13 cellular contexts compared by ENCODE assay signal in genomic region chr11:61364012-61364396, GRCh38. TPM values are rescaled to one million over a fixed set of nuclear protein-coding genes. Genes with fewer than 3 reads are reported as not detected.
DNase-seq lines count a peak whose midpoint lies in the region; ATAC-seq and TF ChIP-seq lines count a peak whose summit lies in the region.
"Had no signal": no experiment of that assay in that cellular context is flagged by ENCODE, and none has a peak within 500 bp of the region (broad histone marks: within the 10 kb centered on the region; RNA-seq: fewer than 3 reads in every experiment).

No MANE protein-coding gene starts in this region.

- H3K9me3 Mint-ChIP-seq in CD8-positive, alpha-beta T cell = no peaks in the 10 kb centered on the region
- no peaks in the 10 kb centered on the region for H3K9me3 Mint-ChIP-seq in activated T-helper 17 cell treated with anti-CD3 and anti-CD28 coated beads, Interleukin-2, amount 50 U/mL, for 72 hours
- H3K9me3 Mint-ChIP-seq in naive thymus-derived CD4-positive, alpha-beta T cell = no peaks in the 10 kb centered on the region

- no peak overlapping the region for H3K4me3 ChIP-seq in CD8-positive, alpha-beta T cell (ENCODE audit: low read depth, low read length)
- peak overlapping the region in 1 of 2 experiments; percentile 89; a peak in 1 of 4 replicates for H3K4me3 ChIP-seq in HCT116 (replicated peaks in 1 of 2; ENCODE audit: low read depth in 1 of 2, low read length in 2 of 2)
- H3K4me3 ChIP-seq in naive thymus-derived CD4-positive, alpha-beta T cell (ENCODE audit: low read length) = no peak overlapping the region
- H3K4me3 ChIP-seq: SJCRH30 had no signal

- H3K36me3 Mint-ChIP-seq in CD8-positive, alpha-beta T cell = peaks cover 59% of the 10 kb centered on the region
- H3K36me3 Mint-ChIP-seq in activated T-helper 17 cell treated with anti-CD3 and anti-CD28 coated beads, Interleukin-2, amount 50 U/mL, for 72 hours (ENCODE audit: low read depth) = peaks cover 67% of the 10 kb centered on the region
- peaks cover 0 to 18% (median 7%) of the 10 kb centered on the region in 5 donors for H3K36me3 Mint-ChIP-seq in naive thymus-derived CD4-positive, alpha-beta T cell

- H3K36me3 ChIP-seq in CD8-positive, alpha-beta T cell (ENCODE audit: insufficient read depth, low read length) = peaks cover 25% of the 10 kb centered on the region
- H3K36me3 ChIP-seq in HCT116 (ENCODE audit: control insufficient read depth in 1 of 2, insufficient read depth in 2 of 2, low read length in 2 of 2) = peaks cover 25 to 42% of the 10 kb centered on the region in 2 experiments
- peaks cover 10 to 53% (median 18%) of the 10 kb centered on the region in 3 experiments for H3K36me3 ChIP-seq in naive thymus-derived CD4-positive, alpha-beta T cell (ENCODE audit: control insufficient read depth in 2 of 3, insufficient read depth in 3 of 3, low read length in 3 of 3)

- H3K79me2 ChIP-seq in HCT116 (ENCODE audit: insufficient read depth, low read length) = peaks cover 35% of the 10 kb centered on the region

- H3K27ac ChIP-seq in CD8-positive, alpha-beta T cell (ENCODE audit: low read depth, low read length) = no peak overlapping the region
- no peak overlapping the region for H3K27ac ChIP-seq in HCT116 (ENCODE audit: low read depth, low read length)
- H3K27ac ChIP-seq in naive thymus-derived CD4-positive, alpha-beta T cell (ENCODE audit: low read depth, low read length) = peak overlapping the region; percentile 39
- H3K27ac ChIP-seq: SJCRH30 had no signal

- POLR2A ChIA-PET in CD8-positive, alpha-beta T cell (lab: Charles Lee) = interaction anchor here (1.6 to 4.0 kb wide), 2 partner anchors 21 to 29 kb away, joined by 7 to 37 read pairs; partner anchors contain the start of genes DDB1 and TKFC
- POLR2A ChIA-PET in HCT116 (lab: Charles Lee) = interaction anchor here (0.6 to 5.0 kb wide), 2 partner anchors 27 to 28 kb away, joined by 3 to 45 read pairs; no protein-coding TSS in a partner anchor
- POLR2A ChIA-PET in naive thymus-derived CD4-positive, alpha-beta T cell (lab: Charles Lee) = interaction anchor here (1.0 to 4.9 kb wide), 4 partner anchors 22 to 68 kb away, joined by 3 to 82 read pairs (median 21); partner anchors contain the start of genes DDB1, TKFC and TMEM216

- no peaks in the 10 kb centered on the region for H3K27me3 Mint-ChIP-seq in CD8-positive, alpha-beta T cell (ENCODE audit: low read depth)
- no peaks in the 10 kb centered on the region for H3K27me3 Mint-ChIP-seq in activated T-helper 17 cell treated with anti-CD3 and anti-CD28 coated beads, Interleukin-2, amount 50 U/mL, for 72 hours
- no peaks in the 10 kb centered on the region for H3K27me3 Mint-ChIP-seq in naive thymus-derived CD4-positive, alpha-beta T cell

- peak overlapping the region; percentile 94; the same call in 1 of the 2 replicates for H3K4me2 ChIP-seq in HCT116 (ENCODE audit: low read length)

- H3K9me3 ChIP-seq in CD8-positive, alpha-beta T cell (ENCODE audit: low read length) = no peaks in the 10 kb centered on the region
- H3K9me3 ChIP-seq in HCT116 (ENCODE audit: control insufficient read depth in 1 of 2, insufficient read depth in 1 of 2, low read depth in 1 of 2, low read length in 2 of 2) = no peaks in the 10 kb centered on the region
- no peaks in the 10 kb centered on the region for H3K9me3 ChIP-seq in naive thymus-derived CD4-positive, alpha-beta T cell (ENCODE audit: control insufficient read depth in 2 of 3, low read length in 3 of 3)
- H3K9me3 ChIP-seq: SJCRH30 had no signal

- H2AFZ ChIP-seq in HCT116 (ENCODE audit: low read depth, low read length, poor library complexity, severe bottlenecking) = no peak overlapping the region

- RAD21 ChIA-PET in HCT116 (lab: Charles Lee; ENCODE audit: low non-redundant PET in 1 of 2, low total read pairs in 2 of 2, uncharacterized antibody in 2 of 2, unreplicated experiment in 2 of 2) = no interaction called here

- TF ChIP-seq CTCF in CD8-positive, alpha-beta T cell (IDR thresholded peaks at IDR 0.05) = no peak
- TF ChIP-seq CTCF in HCT116 (IDR thresholded peaks at IDR 0.05 in 2 of 3, conservative IDR thresholded peaks at IDR 0.05 in 1 of 3; ENCODE audit: borderline replicate concordance in 1 of 3, insufficient read depth in 1 of 3, low read depth in 2 of 3, low read length in 2 of 3) = no peak

- no peak for TF ChIP-seq RAD21 in HCT116 (IDR thresholded peaks at IDR 0.05; ENCODE audit: low read depth)

- TF ChIP-seq POLR2A in HCT116 (IDR thresholded peaks at IDR 0.05; ENCODE audit: borderline replicate concordance, extremely low read depth, insufficient read depth, insufficient read length) = no peak

- peaks cover 20% of the 10 kb centered on the region for H3K4me1 ChIP-seq in CD8-positive, alpha-beta T cell (ENCODE audit: insufficient read depth, low read length)
- peaks cover 0 to 22% of the 10 kb centered on the region in 2 experiments; a peak in 2 of 4 replicates for H3K4me1 ChIP-seq in HCT116 (ENCODE audit: control insufficient read depth in 1 of 2, insufficient read depth in 2 of 2, low read length in 2 of 2)
- peaks cover 14 to 19% of the 10 kb centered on the region in 2 donors for H3K4me1 ChIP-seq in naive thymus-derived CD4-positive, alpha-beta T cell (ENCODE audit: control insufficient read depth in 2 of 2, insufficient read depth in 2 of 2, low read length in 2 of 2)

- peak overlapping the region; percentile 73 for H3K27ac Mint-ChIP-seq in CD8-positive, alpha-beta T cell
- H3K27ac Mint-ChIP-seq in activated T-helper 17 cell treated with anti-CD3 and anti-CD28 coated beads, Interleukin-2, amount 50 U/mL, for 72 hours = peak overlapping the region; percentile 98
- peak overlapping the region in 6 of 9 donors; percentile 16 to 100 (median 87) for H3K27ac Mint-ChIP-seq in naive thymus-derived CD4-positive, alpha-beta T cell

- H3K9me2 ChIP-seq in HCT116 (ENCODE audit: insufficient read depth) = no peaks in the 10 kb centered on the region

- DNase-seq in CD8-positive, alpha-beta T cell = no peak
- DNase-seq in HCT116 (ENCODE audit: low read depth, low spot score) = no peak
- DNase-seq in naive thymus-derived CD4-positive, alpha-beta T cell = no peak
- DNase-seq in COLO668 (lab: John Stamatoyannopoulos, UW; ENCODE audit: unreplicated experiment) = no peak
- no peak for DNase-seq in activated CD4-positive, CD25-positive, alpha-beta regulatory T cell treated with anti-CD3 and anti-CD28 coated beads, Interleukin-2, amount 50 U/mL, for 72 hours
- DNase-seq: effector memory CD4-positive, alpha-beta T cell; foreskin fibroblast; NCI-H2081 treated with DMSO at 0.1 percent for 48 hours; NCI-H82; SJCRH30 had no signal

- BruUV-seq in HCT116 (replicated peaks; lab: Mats Ljungman, UMichigan) = no TSS peak

- H4K20me1 ChIP-seq in HCT116 (ENCODE audit: insufficient read depth) = 0 out of 2 replicates have a peak, but pooled peaks cover 5% of the 10 kb centered on the region

- CTCF ChIA-PET in CD8-positive, alpha-beta T cell (lab: Charles Lee) = interaction anchor here (1.1 to 9.6 kb wide), 4 partner anchors 16 to 28 kb away, joined by 3 to 106 read pairs (median 16); partner anchors contain the start of genes DDB1 and TKFC
- CTCF ChIA-PET in HCT116 (lab: Charles Lee) = interaction anchor here (2.9 kb wide), 1 partner anchor 28 kb away, joined by 17 read pairs; no protein-coding TSS in a partner anchor
- CTCF ChIA-PET in naive thymus-derived CD4-positive, alpha-beta T cell (lab: Charles Lee) = interaction anchor here (0.7 to 4.6 kb wide), 2 partner anchors 29 to 114 kb away, joined by 3 to 44 read pairs; partner anchors contain the start of genes DDB1 and TKFC

- intact Hi-C loops in CD8-positive, alpha-beta T cell (cut with DNase I, micrococcal nuclease) = loop anchor here (10.0 kb wide), 1 partner anchor 449 kb away; the partner anchor contains the start of gene TMEM109 (in 2 of the 2)
- intact Hi-C loops in HCT116 (cut with micrococcal nuclease) = no loop called here
- intact Hi-C loops in naive thymus-derived CD4-positive, alpha-beta T cell (cut with micrococcal nuclease) = loop anchor here in 1 of 2 donors (5.0 to 10.0 kb wide), 3 partner anchors 449 to 1747 kb away; partner anchors contain the start of genes CCDC86, OSBP and TMEM109

- H3K4me1 Mint-ChIP-seq in CD8-positive, alpha-beta T cell (ENCODE audit: low read depth) = peaks cover 34% of the 10 kb centered on the region
- peaks cover 14% of the 10 kb centered on the region for H3K4me1 Mint-ChIP-seq in activated T-helper 17 cell treated with anti-CD3 and anti-CD28 coated beads, Interleukin-2, amount 50 U/mL, for 72 hours
- peaks cover 24 to 44% (median 36%) of the 10 kb centered on the region in 7 donors for H3K4me1 Mint-ChIP-seq in naive thymus-derived CD4-positive, alpha-beta T cell

- H3K4me3 Mint-ChIP-seq in CD8-positive, alpha-beta T cell = peak overlapping the region; percentile 56
- peak overlapping the region; percentile 98 for H3K4me3 Mint-ChIP-seq in activated T-helper 17 cell treated with anti-CD3 and anti-CD28 coated beads, Interleukin-2, amount 50 U/mL, for 72 hours
- H3K4me3 Mint-ChIP-seq in naive thymus-derived CD4-positive, alpha-beta T cell = peak overlapping the region in 8 of 10 donors; percentile 94 to 99 (median 98)

- ATAC-seq in CD8-positive, alpha-beta T cell = no peak
- no peak for ATAC-seq in HCT116
- no peak for ATAC-seq in activated T-helper 17 cell treated with anti-CD3 and anti-CD28 coated beads, Interleukin-2, amount 50 U/mL, for 72 hours (replicated peaks)
- ATAC-seq in naive thymus-derived CD4-positive, alpha-beta T cell = no peak
- ATAC-seq in HG03196 (IDR thresholded peaks at IDR 0.05; ENCODE audit: unreplicated experiment) = no peak
- no peak for ATAC-seq in HG03159 (IDR thresholded peaks at IDR 0.05; ENCODE audit: unreplicated experiment)

- H3K27me3 ChIP-seq in CD8-positive, alpha-beta T cell (ENCODE audit: insufficient read depth, low read length) = no peaks in the 10 kb centered on the region
- no peaks in the 10 kb centered on the region for H3K27me3 ChIP-seq in HCT116 (ENCODE audit: insufficient read depth, low read length)
- no peaks in the 10 kb centered on the region for H3K27me3 ChIP-seq in naive thymus-derived CD4-positive, alpha-beta T cell (ENCODE audit: control insufficient read depth in 2 of 2, insufficient read depth in 2 of 2, low read length in 2 of 2)
- H3K27me3 ChIP-seq: SJCRH30 had no signal

- no peak overlapping the region for H3K9ac ChIP-seq in HCT116 (ENCODE audit: low read length)

RNA-seq across cellular contexts. Expression of gene TMEM138, which starts 1.8 kb away (rescaled TPM):
- 10 to 100 TPM; 60.7 to 62.5 TPM for total RNA-seq in CD8-positive, alpha-beta T cell
- total RNA-seq in HCT116 (2021; ENCODE audit: unreplicated experiment) = 45.0 TPM
- 25.5 and 37.8 TPM in 2 replicates for polyA plus RNA-seq in HCT116 (2012)
- 10 to 100 TPM; 30.6 to 47.9 TPM for total RNA-seq in activated T-helper 17 cell treated with anti-CD3 and anti-CD28 coated beads, Interleukin-2, amount 50 U/mL, for 72 hours
- total RNA-seq in naive thymus-derived CD4-positive, alpha-beta T cell = 10 to 100 TPM; 54.6 to 65.1 (median 59.9) TPM
- polyA plus RNA-seq in naive thymus-derived CD4-positive, alpha-beta T cell = 10 to 100 TPM; 42.9 to 49.3 TPM

RNA-seq across cellular contexts. Expression of gene CYB561A3, which starts 2.3 kb away (rescaled TPM):
- 10 to 100 TPM; 23.1 to 28.1 TPM for total RNA-seq in CD8-positive, alpha-beta T cell
- 34.1 TPM for total RNA-seq in HCT116 (2021; ENCODE audit: unreplicated experiment)
- polyA plus RNA-seq in HCT116 (2012) = 20.8 and 21.6 TPM in 2 replicates
- total RNA-seq in activated T-helper 17 cell treated with anti-CD3 and anti-CD28 coated beads, Interleukin-2, amount 50 U/mL, for 72 hours = 10 to 100 TPM; 46.5 to 62.3 TPM
- total RNA-seq in naive thymus-derived CD4-positive, alpha-beta T cell = 10 to 100 TPM; 37.9 to 47.6 (median 44.2) TPM
- 10 to 100 TPM; 62.7 to 73.8 TPM for polyA plus RNA-seq in naive thymus-derived CD4-positive, alpha-beta T cell

RNA-seq across cellular contexts. Expression of gene TMEM216, which starts 28.4 kb away (rescaled TPM):
- total RNA-seq in CD8-positive, alpha-beta T cell = 1 to 10 TPM; 3.6 to 4.8 TPM
- total RNA-seq in HCT116 (2021; ENCODE audit: unreplicated experiment) = 13.7 TPM
- polyA plus RNA-seq in HCT116 (2012) = 21.1 and 23.5 TPM in 2 replicates
- total RNA-seq in activated T-helper 17 cell treated with anti-CD3 and anti-CD28 coated beads, Interleukin-2, amount 50 U/mL, for 72 hours = 10 to 100 TPM; 12.1 to 12.8 TPM
- total RNA-seq in naive thymus-derived CD4-positive, alpha-beta T cell = 10 to 100 TPM in 2 of 5 experiments, 1 to 10 TPM in 3; 4.7 to 17.2 (median 9.2) TPM
- 10 to 100 TPM; 34.7 to 35.8 TPM for polyA plus RNA-seq in naive thymus-derived CD4-positive, alpha-beta T cell

RNA-seq across cellular contexts. Expression of gene TKFC, which starts 31.0 kb away (rescaled TPM):
- total RNA-seq in CD8-positive, alpha-beta T cell = 10 to 100 TPM; 15.8 to 16.1 TPM
- total RNA-seq in HCT116 (2021; ENCODE audit: unreplicated experiment) = 156 TPM
- 125 and 130 TPM in 2 replicates for polyA plus RNA-seq in HCT116 (2012)
- 10 to 100 TPM; 32.6 to 32.9 TPM for total RNA-seq in activated T-helper 17 cell treated with anti-CD3 and anti-CD28 coated beads, Interleukin-2, amount 50 U/mL, for 72 hours
- 10 to 100 TPM; 36.9 to 59.9 (median 43.3) TPM for total RNA-seq in naive thymus-derived CD4-positive, alpha-beta T cell
- polyA plus RNA-seq in naive thymus-derived CD4-positive, alpha-beta T cell = 10 to 100 TPM; 24.6 to 30.0 TPM

RNA-seq across cellular contexts. Expression of gene DDB1, which starts 31.1 kb away (rescaled TPM):
- total RNA-seq in CD8-positive, alpha-beta T cell = 100 to 1,000 TPM; 196 to 201 TPM
- total RNA-seq in HCT116 (2021; ENCODE audit: unreplicated experiment) = 269 TPM
- 197 and 216 TPM in 2 replicates for polyA plus RNA-seq in HCT116 (2012)
- 100 to 1,000 TPM; 211 to 344 TPM for total RNA-seq in activated T-helper 17 cell treated with anti-CD3 and anti-CD28 coated beads, Interleukin-2, amount 50 U/mL, for 72 hours
- total RNA-seq in naive thymus-derived CD4-positive, alpha-beta T cell = 100 to 1,000 TPM; 153 to 213 (median 160) TPM
- 100 to 1,000 TPM; 113 to 125 TPM for polyA plus RNA-seq in naive thymus-derived CD4-positive, alpha-beta T cell
